Comparison of ENCODE assay signal across 8 cellular contexts in the genomic region with DNA sequence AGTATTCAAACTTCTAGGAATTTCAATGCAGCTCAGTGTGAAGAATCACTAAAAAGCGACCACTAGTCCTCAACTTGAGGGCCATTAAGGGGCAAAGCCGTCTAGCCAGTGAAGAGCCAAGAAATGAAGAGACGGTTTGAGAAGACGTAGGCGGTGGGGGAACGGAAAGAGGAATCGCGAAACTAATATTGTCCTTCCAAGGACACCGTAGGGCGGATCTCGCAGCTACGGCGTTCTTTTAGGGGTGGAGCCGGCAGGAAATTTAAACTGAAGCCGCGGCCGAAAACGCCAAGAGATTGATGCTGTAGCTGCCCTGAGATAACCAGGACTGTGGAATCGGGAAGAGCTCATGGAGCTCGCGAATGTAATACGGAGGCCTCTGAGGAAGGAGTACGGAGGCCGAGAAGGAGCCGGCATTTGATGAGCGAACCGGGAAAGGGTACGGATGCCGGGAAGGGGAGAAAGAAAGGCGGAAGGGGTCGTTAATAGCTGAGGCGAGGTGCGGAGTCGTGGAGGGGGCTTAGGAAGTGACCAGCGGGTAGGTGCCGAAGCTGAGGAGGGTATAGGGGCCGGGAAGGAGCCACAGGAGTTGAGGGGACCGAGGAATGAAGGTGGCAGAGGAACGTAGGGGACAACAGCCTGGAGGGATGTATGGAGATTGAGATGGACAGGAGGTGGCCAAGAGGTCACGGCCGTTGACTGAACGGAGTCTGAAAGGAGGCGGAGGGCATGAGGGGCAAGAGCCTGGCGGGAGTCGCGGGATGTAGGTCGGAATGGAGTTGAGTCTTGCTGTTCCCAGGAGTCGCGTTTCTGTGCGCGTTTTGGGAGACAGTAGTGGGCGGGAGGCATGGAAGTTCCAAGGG. TPM values are rescaled to one million over a fixed set of nuclear protein-coding genes. Genes with fewer than 3 reads are reported as not detected.
DNase-seq lines count a peak whose midpoint lies in the region; ATAC-seq and TF ChIP-seq lines count a peak whose summit lies in the region.

A gene with protein sequence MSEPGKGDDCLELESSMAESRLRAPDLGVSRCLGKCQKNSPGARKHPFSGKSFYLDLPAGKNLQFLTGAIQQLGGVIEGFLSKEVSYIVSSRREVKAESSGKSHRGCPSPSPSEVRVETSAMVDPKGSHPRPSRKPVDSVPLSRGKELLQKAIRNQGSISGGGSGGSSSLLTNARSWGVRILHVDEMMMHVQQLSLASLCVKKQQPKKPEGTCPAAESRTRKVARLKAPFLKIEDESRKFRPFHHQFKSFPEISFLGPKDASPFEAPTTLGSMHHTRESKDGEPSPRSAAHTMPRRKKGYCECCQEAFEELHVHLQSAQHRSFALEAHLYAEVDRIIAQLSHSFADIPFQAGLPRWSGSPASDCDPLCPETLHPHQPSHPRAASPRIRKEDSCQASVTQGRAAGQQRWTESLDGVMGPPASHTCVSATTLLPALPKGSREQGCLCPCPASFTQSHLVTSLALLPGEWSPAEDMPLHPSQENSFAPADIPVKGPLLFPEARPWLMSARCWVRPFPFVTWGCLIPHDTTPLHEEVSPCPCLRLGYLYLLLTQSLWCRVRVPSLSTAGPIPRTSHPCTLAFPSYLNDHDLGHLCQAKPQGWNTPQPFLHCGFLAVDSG (plus strand): TSS at position 265 of the 863 bp plus-strand sequence. CDS start 156 bp downstream, at position 421.

- no peak within 1 kb of the TSS for H2BK15ac ChIP-seq in neuronal stem cell (ENCODE audit: low read length)

- H3K4me1 ChIP-seq in SJSA1 (replicated peaks) (peaks cover 10% of the 10 kb centered on the region), gastroesophageal sphincter (peaks cover 0 to 25% (median 7%) of the 10 kb centered on the region in 3 donors), neuronal stem cell (ENCODE audit: control insufficient read depth in 2 of 2, insufficient read depth in 1 of 2, low read depth in 1 of 2, low read length in 2 of 2) (peaks cover 3 to 4% of the 10 kb centered on the region in 2 donors), stomach smooth muscle (ENCODE audit: control insufficient read depth, insufficient read depth, low read length) (peaks cover 9% of the 10 kb centered on the region)

- H3K9me3 ChIP-seq in SJSA1 (replicated peaks): no peaks in the 10 kb centered on the region
- no peaks in the 10 kb centered on the region for H3K9me3 ChIP-seq in gastroesophageal sphincter
- no peaks in the 10 kb centered on the region for H3K9me3 ChIP-seq in neuronal stem cell (replicated peaks in 1 of 2; ENCODE audit: control insufficient read depth in 2 of 2, insufficient read depth in 1 of 2, low read depth in 1 of 2, low read length in 2 of 2)
- no peaks in the 10 kb centered on the region for H3K9me3 ChIP-seq in stomach smooth muscle (ENCODE audit: control insufficient read depth in 2 of 2, low read length in 2 of 2)

- peak within 1 kb of the TSS; percentile 75 for H3K27ac ChIP-seq in SJSA1
- H3K27ac ChIP-seq in gastroesophageal sphincter: peak within 1 kb of the TSS; percentile 69 to 80 (median 79)
- H3K27ac ChIP-seq in neuronal stem cell (replicated peaks; ENCODE audit: low read length): peak within 1 kb of the TSS; percentile 87
- H3K27ac ChIP-seq in stomach smooth muscle (ENCODE audit: low read length): peak within 1 kb of the TSS; percentile 83

- ATAC-seq in gastroesophageal sphincter: peak; percentile 84

- H2BK5ac ChIP-seq in neuronal stem cell (ENCODE audit: low read length): peak within 1 kb of the TSS; percentile 56

- H3K4me2 ChIP-seq in neuronal stem cell (ENCODE audit: insufficient read depth, low read length, poor library complexity, severe bottlenecking): peak within 1 kb of the TSS; percentile 71

- H3K4ac ChIP-seq in neuronal stem cell (ENCODE audit: low read length): no peak within 1 kb of the TSS

- peaks cover 2% of the 10 kb centered on the region for H3K79me1 ChIP-seq in neuronal stem cell (ENCODE audit: low read depth, low read length)

- H3K9ac ChIP-seq in neuronal stem cell (ENCODE audit: low read depth, low read length, poor library complexity): peak within 1 kb of the TSS; percentile 96
- peak within 1 kb of the TSS; percentile 77 to 94 for H3K9ac ChIP-seq in stomach smooth muscle (ENCODE audit: low read length in 2 of 2)

- H4K8ac ChIP-seq in neuronal stem cell (ENCODE audit: low read depth, low read length): peak within 1 kb of the TSS; percentile 20

- in situ Hi-C loops in ACHN (cut with HindIII; ENCODE audit: low pct_ligation_motif_present, low pct_unique_long_range_greater_than_20kb, low sequenced_read_pairs): no loop called here

- H2BK120ac ChIP-seq in neuronal stem cell (ENCODE audit: low read depth, low read length): no peak within 1 kb of the TSS

- peak within 1 kb of the TSS; percentile 50 for H3K18ac ChIP-seq in neuronal stem cell (ENCODE audit: low read length)

- peak within 1 kb of the TSS; percentile 64 for H3K4me3 ChIP-seq in SJSA1
- H3K4me3 ChIP-seq in gastroesophageal sphincter: peak within 1 kb of the TSS; percentile 76 to 99
- H3K4me3 ChIP-seq in neuronal stem cell (ENCODE audit: low read length in 2 of 2): peak within 1 kb of the TSS; percentile 94 to 96
- peak within 1 kb of the TSS; percentile 92 to 98 for H3K4me3 ChIP-seq in stomach smooth muscle (ENCODE audit: low read length in 2 of 2)

- peak in 1 of 4 experiments; percentile 15 for TF ChIP-seq CTCF in gastroesophageal sphincter (IDR thresholded peaks at IDR 0.05)

- peak within 1 kb of the TSS; percentile 17 for H2AK5ac ChIP-seq in neuronal stem cell (ENCODE audit: low read depth, low read length)

- H3K27me3 ChIP-seq in SJSA1 (replicated peaks) (no peaks in the 10 kb centered on the region), gastroesophageal sphincter (no peaks in the 10 kb centered on the region), neuronal stem cell (ENCODE audit: control insufficient read depth in 3 of 3, insufficient read depth in 3 of 3, low read depth in 1 of 3, low read length in 3 of 3) (peaks cover 0 to 1% (median 0%) of the 10 kb centered on the region in 3 experiments), stomach smooth muscle (ENCODE audit: control insufficient read depth in 1 of 2, insufficient read depth in 2 of 2, low read length in 2 of 2) (no peaks in the 10 kb centered on the region)

- H3K14ac ChIP-seq in neuronal stem cell (ENCODE audit: low read length): peak within 1 kb of the TSS; percentile 49

- H3K36me3 ChIP-seq in SJSA1 (peaks cover 18% of the 10 kb centered on the region), gastroesophageal sphincter (peaks cover 0 to under 1% of the 10 kb centered on the region in 2 donors), neuronal stem cell (replicated peaks in 1 of 2; ENCODE audit: control insufficient read depth in 2 of 2, insufficient read depth in 2 of 2, low read length in 2 of 2) (peaks cover under 1 to 21% of the 10 kb centered on the region in 2 donors), stomach smooth muscle (ENCODE audit: control insufficient read depth in 2 of 2, insufficient read depth in 2 of 2, low read length in 2 of 2) (no peaks in the 10 kb centered on the region)

- H2AFZ ChIP-seq in neuronal stem cell (ENCODE audit: low read length): peak within 1 kb of the TSS; percentile 85

- peak; percentile 94 for DNase-seq in ACHN
- peak; percentile 87 for DNase-seq in MV-4-11 (lab: John Stamatoyannopoulos, UW)
- peak; percentile 91 to 94 for DNase-seq in SJSA1 (ENCODE audit: low read depth in 1 of 2, low spot score in 2 of 2)
- peak; percentile 27 to 71 (median 58) for DNase-seq in activated naive CD4-positive, alpha-beta T cell (lab: John Stamatoyannopoulos, UW)
- peak; percentile 85 for DNase-seq in neuronal stem cell (ENCODE audit: low spot score)

- H2BK12ac ChIP-seq in neuronal stem cell (ENCODE audit: low read length): no peak within 1 kb of the TSS

- 0 to 1% methylated on average over 34 to 52 of the region's 52 CpGs for WGBS in gastroesophageal sphincter (ENCODE audit: low coverage in 1 of 2), 2 donors
- WGBS in neuronal stem cell (ENCODE audit: extremely low coverage in 2 of 2, insufficient read length in 2 of 2, insufficient replicate concordance in 1 of 2), 2 donors: no CpG with 5 or more reads among the region's 52 CpGs

- peak within 1 kb of the TSS; percentile 26 for H3K23ac ChIP-seq in neuronal stem cell (ENCODE audit: low read depth, low read length, poor library complexity)

- TF ChIP-seq EP300 in gastroesophageal sphincter (IDR thresholded peaks at IDR 0.05): no peak

- no peak within 1 kb of the TSS for H4K91ac ChIP-seq in neuronal stem cell (ENCODE audit: low read depth, low read length, poor library complexity)

- TF ChIP-seq POLR2A in GM19193 (IDR thresholded peaks at IDR 0.05; ENCODE audit: extremely low read depth, insufficient read depth, insufficient read length) (peak; percentile 63), gastroesophageal sphincter (IDR thresholded peaks at IDR 0.05) (no peak)

RNA-seq across cellular contexts. Expression of the gene that starts here (rescaled TPM):
- 21.0 and 24.7 TPM in 2 replicates for total RNA-seq in SJSA1 (2014; rRNA removed; shearing (Covaris generic))
- total RNA-seq in gastroesophageal sphincter: 1 to 10 TPM in 3 of 4 donors, under 1 TPM in 1; 0.96 to 7.2 (median 3.9) TPM
- polyA plus RNA-seq in neuronal stem cell (2013, experiment 1 of 2): 17.3 TPM
- polyA plus RNA-seq in neuronal stem cell (2013, experiment 2 of 2): 16.9 TPM

Comparison
In these comparisons a context has a peak if more than half of its experiments do, and no peak if none do; other contexts are left out.
1. Peak in every context shown above with its lines: DNase-seq, ATAC-seq, H3K4me3 ChIP-seq and H3K27ac ChIP-seq.